Comparison of ENCODE assay signal across 31 cellular contexts in genomic region chr2:126306539-126306938, GRCh38.
"Had no signal": no experiment of that assay in that cellular context is flagged by ENCODE, and none has a peak within 500 bp of the region (broad histone marks: within the 10 kb centered on the region; RNA-seq: fewer than 3 reads in every experiment).

No MANE protein-coding gene starts in this region.

- H2AFZ ChIP-seq: neural progenitor cell, parathyroid adenoma had no signal

- H3K27ac Mint-ChIP-seq: natural killer cell; nephron; neural progenitor cell; progenitor cell of endocrine pancreas; stimulated activated memory B cell treated with anti-CD40 and anti-IgM and Interleukin-4, amounts not matched to agents 10 μg/mL and 1 μg/mL and 100 μg/mL, for 72 hours; stimulated activated naive CD8-positive, alpha-beta T cell treated with anti-CD3 and anti-CD28 coated beads, Interleukin-15, amount 100 ng/mL, for 72 hours; type B pancreatic cell had no signal

- H3K9me3 Mint-ChIP-seq: nephron; neural progenitor cell; stimulated activated memory B cell treated with anti-CD40 and anti-IgM and Interleukin-4, amounts not matched to agents 10 μg/mL and 1 μg/mL and 100 μg/mL, for 72 hours; stimulated activated naive CD8-positive, alpha-beta T cell treated with anti-CD3 and anti-CD28 coated beads, Interleukin-15, amount 100 ng/mL, for 72 hours; type B pancreatic cell had no signal

- H3K27me3 Mint-ChIP-seq: stimulated activated memory B cell treated with anti-CD40 and anti-IgM and Interleukin-4, amounts not matched to agents 10 μg/mL and 1 μg/mL and 100 μg/mL, for 72 hours; type B pancreatic cell had no signal

- H3K4me1 ChIP-seq: neural progenitor cell, parathyroid adenoma, psoas muscle, spleen, suprapubic skin, testis, tibial artery, transverse colon, upper lobe of right lung, uterus had no signal

- H3K27ac ChIP-seq: neural progenitor cell, ovary, parathyroid adenoma, psoas muscle, skin epidermis, spleen, suprapubic skin, testis, tibial artery, transverse colon, upper lobe of right lung, uterus had no signal

- H3K4me2 ChIP-seq: neural progenitor cell, smooth muscle cell had no signal

- H3K27me3 ChIP-seq: neural progenitor cell, ovary, spleen, suprapubic skin, testis, tibial artery, transverse colon, upper lobe of right lung, uterus had no signal

- DNase-seq: natural killer cell; occipital lobe; ovary; posterior cingulate gyrus; psoas muscle; right cardiac atrium; spleen; stimulated activated CD4-positive, alpha-beta T cell treated with anti-CD3 and anti-CD28 coated beads, Interleukin-12 subunit alpha, Interleukin-12 subunit beta, amount 100 ng/mL, for 4 hours; stimulated activated CD4-positive, alpha-beta T cell treated with anti-CD3 and anti-CD28 coated beads, Interleukin-1b, Interleukin-23, amount 100 ng/mL, for 48 hours; stimulated activated CD4-positive, alpha-beta T cell treated with anti-CD3 and anti-CD28 coated beads, Interleukin-4, amount 100 ng/mL, for 1 hour; stimulated activated CD4-positive, alpha-beta T cell treated with anti-CD3 and anti-CD28 coated beads, Interleukin-4, amount 100 ng/mL, for 4 hours; stimulated activated CD8-positive, alpha-beta memory T cell treated with anti-CD3 and anti-CD28 coated beads, Interleukin-4, amount 100 ng/mL, for 48 hours; stimulated activated naive CD4-positive, alpha-beta T cell; stimulated activated naive CD8-positive, alpha-beta T cell treated with anti-CD3 and anti-CD28 coated beads, Interleukin-15, amount 100 ng/mL, for 72 hours; stimulated activated naive CD8-positive, alpha-beta T cell treated with anti-CD3 and anti-CD28 coated beads, Interleukin-15, Interleukin-2, amounts not matched to agents 100 U/mL and 50 U/mL, for 24 hours; substantia nigra; testis; tibial artery; transverse colon; upper lobe of right lung; uterus had no signal

- H3K79me2 ChIP-seq: parathyroid adenoma had no signal

- H3K4me3 Mint-ChIP-seq: natural killer cell; nephron; neural progenitor cell; stimulated activated memory B cell treated with anti-CD40 and anti-IgM and Interleukin-4, amounts not matched to agents 10 μg/mL and 1 μg/mL and 100 μg/mL, for 72 hours; stimulated activated naive CD8-positive, alpha-beta T cell treated with anti-CD3 and anti-CD28 coated beads, Interleukin-15, amount 100 ng/mL, for 72 hours; type B pancreatic cell had no signal

- H3K4me3 ChIP-seq: neural progenitor cell, ovary, psoas muscle, skin epidermis, smooth muscle cell, spleen, suprapubic skin, testis, tibial artery, transverse colon, upper lobe of right lung, uterus had no signal

- H3K36me3 Mint-ChIP-seq: natural killer cell; neural progenitor cell; stimulated activated memory B cell treated with anti-CD40 and anti-IgM and Interleukin-4, amounts not matched to agents 10 μg/mL and 1 μg/mL and 100 μg/mL, for 72 hours; type B pancreatic cell had no signal

- H3K36me3 ChIP-seq: neural progenitor cell, ovary, spleen, suprapubic skin, tibial artery, transverse colon, upper lobe of right lung, uterus had no signal

- H3K4me1 Mint-ChIP-seq: natural killer cell; stimulated activated memory B cell treated with anti-CD40 and anti-IgM and Interleukin-4, amounts not matched to agents 10 μg/mL and 1 μg/mL and 100 μg/mL, for 72 hours had no signal

- H3K9ac ChIP-seq: neural progenitor cell, parathyroid adenoma had no signal

- H3K9me3 ChIP-seq: ovary, psoas muscle, spleen, suprapubic skin, testis, tibial artery, transverse colon, upper lobe of right lung, uterus had no signal

- ATAC-seq: natural killer cell; psoas muscle; right cardiac atrium; sciatic nerve; stimulated activated memory B cell treated with anti-CD40 and anti-IgM and Interleukin-4, amounts not matched to agents 10 μg/mL and 1 μg/mL and 100 μg/mL, for 72 hours; stimulated activated naive CD8-positive, alpha-beta T cell treated with anti-CD3 and anti-CD28 coated beads, Interleukin-15, amount 100 ng/mL, for 72 hours; stimulated activated naive CD8-positive, alpha-beta T cell treated with anti-CD3 and anti-CD28 coated beads, Interleukin-15, Interleukin-2, amounts not matched to agents 100 U/mL and 50 U/mL, for 24 hours; upper lobe of right lung had no signal
